12 cellular contexts compared by ENCODE assay signal in genomic region chr6:158561938-158562337, GRCh38. TPM values are rescaled to one million over a fixed set of nuclear protein-coding genes. Genes with fewer than 3 reads are reported as not detected.
DNase-seq lines count a peak whose midpoint lies in the region; ATAC-seq, FAIRE-seq and TF ChIP-seq lines count a peak whose summit lies in the region.
"Had no signal": no experiment of that assay in that cellular context is flagged by ENCODE, and none has a peak within 500 bp of the region (broad histone marks: within the 10 kb centered on the region; RNA-seq: fewer than 3 reads in every experiment).

No MANE protein-coding gene starts in this region.

- no peak overlapping the region for H3K9ac ChIP-seq in SU-DHL-6 (ENCODE audit: low read length)

- no peaks in the 10 kb centered on the region for H3K9me3 ChIP-seq in SU-DHL-6 (ENCODE audit: insufficient read depth, low read length)
- H3K9me3 ChIP-seq in spleen = no peaks in the 10 kb centered on the region
- H3K9me3 ChIP-seq in small intestine (ENCODE audit: control insufficient read depth, low read depth) = no peaks in the 10 kb centered on the region

- no peak for ATAC-seq in activated CD8-positive, alpha-beta T cell treated with anti-CD3 and anti-CD28 coated beads for 36 hours
- no peak for ATAC-seq in activated CD8-positive, alpha-beta T cell treated with anti-CD3 and anti-CD28 coated beads, Interleukin-2, amount 10 ng/mL, durations not matched to agents 7 days and 5 days

- H3K36me3 Mint-ChIP-seq in activated CD8-positive, alpha-beta T cell treated with anti-CD3 and anti-CD28 coated beads for 36 hours (ENCODE audit: low read depth) = peaks cover 16% of the 10 kb centered on the region
- H3K36me3 Mint-ChIP-seq in activated CD8-positive, alpha-beta T cell treated with anti-CD3 and anti-CD28 coated beads, Interleukin-2, amount 10 ng/mL, durations not matched to agents 7 days and 5 days (ENCODE audit: low read depth) = peaks cover 29% of the 10 kb centered on the region

- peaks cover 55% of the 10 kb centered on the region for H3K4me1 Mint-ChIP-seq in activated CD8-positive, alpha-beta T cell treated with anti-CD3 and anti-CD28 coated beads for 36 hours (ENCODE audit: low read depth)
- H3K4me1 Mint-ChIP-seq in activated CD8-positive, alpha-beta T cell treated with anti-CD3 and anti-CD28 coated beads, Interleukin-2, amount 10 ng/mL, durations not matched to agents 7 days and 5 days (ENCODE audit: low read depth) = peaks cover 65% of the 10 kb centered on the region

- H3K36me3 ChIP-seq in SU-DHL-6 (ENCODE audit: low read length) = no peaks in the 10 kb centered on the region
- H3K36me3 ChIP-seq in spleen = no peaks in the 10 kb centered on the region
- H3K36me3 ChIP-seq in small intestine (ENCODE audit: control insufficient read depth in 2 of 2, insufficient read depth in 2 of 2, low read length in 2 of 2) = no peaks in the 10 kb centered on the region
- H3K36me3 ChIP-seq: cardiac muscle cell had no signal

- peak overlapping the region; percentile 81 for H3K4me3 Mint-ChIP-seq in activated CD8-positive, alpha-beta T cell treated with anti-CD3 and anti-CD28 coated beads for 36 hours
- H3K4me3 Mint-ChIP-seq in activated CD8-positive, alpha-beta T cell treated with anti-CD3 and anti-CD28 coated beads, Interleukin-2, amount 10 ng/mL, durations not matched to agents 7 days and 5 days = no peak overlapping the region

- no peaks in the 10 kb centered on the region for H3K9me2 ChIP-seq in SU-DHL-6 (replicated peaks; ENCODE audit: insufficient read depth, low read length)

- no peak for FAIRE-seq in GM12892 (lab: Jason Lieb, UNC)
- FAIRE-seq in small intestine (lab: Jason Lieb, UNC) = no peak

- no peaks in the 10 kb centered on the region for H3K27me3 Mint-ChIP-seq in activated CD8-positive, alpha-beta T cell treated with anti-CD3 and anti-CD28 coated beads for 36 hours
- peaks cover 2% of the 10 kb centered on the region for H3K27me3 Mint-ChIP-seq in activated CD8-positive, alpha-beta T cell treated with anti-CD3 and anti-CD28 coated beads, Interleukin-2, amount 10 ng/mL, durations not matched to agents 7 days and 5 days (ENCODE audit: low read depth)

- peak overlapping the region; percentile 75 for H3K4me2 ChIP-seq in SU-DHL-6 (ENCODE audit: low read depth, low read length, poor library complexity, severe bottlenecking)

- intact Hi-C loops in activated CD8-positive, alpha-beta T cell treated with anti-CD3 and anti-CD28 coated beads for 36 hours (cut with micrococcal nuclease) = no loop called here
- intact Hi-C loops in spleen (cut with DNase I; ENCODE audit: low total_unique reads) = no loop called here

- H3K4me1 ChIP-seq in spleen = peaks cover 10 to 70% (median 58%) of the 10 kb centered on the region in 6 donors
- peaks cover 2 to 14% of the 10 kb centered on the region in 2 donors for H3K4me1 ChIP-seq in small intestine (ENCODE audit: control insufficient read depth in 2 of 2, insufficient read depth in 1 of 2, low read depth in 1 of 2, low read length in 1 of 2)

- H3F3A ChIP-seq in SU-DHL-6 (ENCODE audit: insufficient read depth) = peaks cover 11% of the 10 kb centered on the region

- H3K79me2 ChIP-seq in SU-DHL-6 (ENCODE audit: insufficient read depth, low read length) = peaks cover 55% of the 10 kb centered on the region

- WGBS in spleen, 5 donors = 72 to 88% (median 87%) methylated on average over 8 of the region's 8 CpGs
- WGBS in small intestine, 3 donors = 84 to 85% (median 84%) methylated on average over 8 of the region's 8 CpGs

- no peaks in the 10 kb centered on the region for H3K27me3 ChIP-seq in SU-DHL-6 (ENCODE audit: low read length)
- H3K27me3 ChIP-seq in spleen (replicated peaks in 1 of 7) = no peaks in the 10 kb centered on the region
- no peaks in the 10 kb centered on the region for H3K27me3 ChIP-seq in small intestine (ENCODE audit: control insufficient read depth in 2 of 2, insufficient read depth in 2 of 2, low read length in 2 of 2)
- H3K27me3 ChIP-seq: cardiac muscle cell had no signal

- peak overlapping the region; percentile 79 for H3K27ac Mint-ChIP-seq in activated CD8-positive, alpha-beta T cell treated with anti-CD3 and anti-CD28 coated beads for 36 hours
- no peak overlapping the region for H3K27ac Mint-ChIP-seq in activated CD8-positive, alpha-beta T cell treated with anti-CD3 and anti-CD28 coated beads, Interleukin-2, amount 10 ng/mL, durations not matched to agents 7 days and 5 days

- no peak for DNase-seq in activated CD8-positive, alpha-beta T cell treated with anti-CD3 and anti-CD28 coated beads for 36 hours
- DNase-seq in activated CD8-positive, alpha-beta T cell treated with anti-CD3 and anti-CD28 coated beads, Interleukin-2, amount 10 ng/mL, durations not matched to agents 7 days and 5 days = no peak
- DNase-seq in fibroblast of pulmonary artery (ENCODE audit: low read depth) = no peak
- DNase-seq in spleen = peak; percentile 40
- DNase-seq in NCI-H1930 (lab: John Stamatoyannopoulos, UW) = no peak
- DNase-seq in GM12892 (ENCODE audit: insufficient read length) = no peak
- no peak for DNase-seq in small intestine
- DNase-seq: activated CD4-positive, alpha-beta T cell treated with anti-CD3 and anti-CD28 coated beads, Interleukin-2, amount 50 U/mL, for 4 hours; NCI-H2107; Right ventricle myocardium superior had no signal

- H2AFZ ChIP-seq in SU-DHL-6 (ENCODE audit: low read depth, low read length, severe bottlenecking) = no peak overlapping the region

- H3K27ac ChIP-seq in SU-DHL-6 (ENCODE audit: low read depth, low read length) (no peak overlapping the region), spleen (peak overlapping the region in 3 of 8 donors; percentile 96 to 97 (median 97)), small intestine (ENCODE audit: low read depth in 1 of 2, low read length in 1 of 2) (no peak overlapping the region)
- H3K27ac ChIP-seq: cardiac muscle cell had no signal

- no peak for TF ChIP-seq CTCF in activated CD8-positive, alpha-beta T cell treated with anti-CD3 and anti-CD28 coated beads for 36 hours (IDR thresholded peaks at IDR 0.05)
- TF ChIP-seq CTCF in SU-DHL-6 (IDR thresholded peaks at IDR 0.05; ENCODE audit: insufficient read depth, low read length, poor library complexity, severe bottlenecking) (no peak), fibroblast of pulmonary artery (IDR thresholded peaks at IDR 0.05; ENCODE audit: low read length, missing control alignments) (no peak), spleen (IDR thresholded peaks at IDR 0.05 in 8 of 11, conservative IDR thresholded peaks at IDR 0.05 in 3 of 11) (no peak)

- H3K4me3 ChIP-seq in SU-DHL-6 (ENCODE audit: insufficient read depth, low read length, poor library complexity, severe bottlenecking) (no peak overlapping the region), fibroblast of pulmonary artery (replicated peaks; ENCODE audit: low read depth, low read length) (peak overlapping the region; percentile 77), spleen (peak overlapping the region in 1 of 8 donors; percentile 95), small intestine (ENCODE audit: low read depth in 1 of 2, low read length in 2 of 2) (no peak overlapping the region)

- POLR2A ChIA-PET in activated CD8-positive, alpha-beta T cell treated with anti-CD3 and anti-CD28 coated beads for 36 hours (lab: Charles Lee) = no interaction called here
- POLR2A ChIA-PET in activated CD8-positive, alpha-beta T cell treated with anti-CD3 and anti-CD28 coated beads, Interleukin-2, amount 10 ng/mL, durations not matched to agents 7 days and 5 days (lab: Charles Lee) = no interaction called here

- H3K9me3 Mint-ChIP-seq in activated CD8-positive, alpha-beta T cell treated with anti-CD3 and anti-CD28 coated beads for 36 hours = no peaks in the 10 kb centered on the region
- H3K9me3 Mint-ChIP-seq in activated CD8-positive, alpha-beta T cell treated with anti-CD3 and anti-CD28 coated beads, Interleukin-2, amount 10 ng/mL, durations not matched to agents 7 days and 5 days (ENCODE audit: insufficient read depth) = no peaks in the 10 kb centered on the region

- TF ChIP-seq POLR2A in spleen (IDR thresholded peaks at IDR 0.05) (no peak), GM12892 (IDR thresholded peaks at IDR 0.05; ENCODE audit: low read depth, low read length) (no peak)

- peaks cover 5% of the 10 kb centered on the region; the same call in 1 of the 2 replicates for H4K20me1 ChIP-seq in SU-DHL-6 (ENCODE audit: low read depth, low read length)

- CTCF ChIA-PET in activated CD8-positive, alpha-beta T cell treated with anti-CD3 and anti-CD28 coated beads for 36 hours (lab: Charles Lee) = no interaction called here
- CTCF ChIA-PET in activated CD8-positive, alpha-beta T cell treated with anti-CD3 and anti-CD28 coated beads, Interleukin-2, amount 10 ng/mL, durations not matched to agents 7 days and 5 days (lab: Charles Lee) = no interaction called here

RNA-seq across cellular contexts. Expression of gene TMEM181, which starts 2.0 kb away (rescaled TPM):
- 10 to 100 TPM; 10.0 to 10.1 TPM for total RNA-seq in activated CD8-positive, alpha-beta T cell treated with anti-CD3 and anti-CD28 coated beads for 36 hours
- 10 to 100 TPM; 15.0 to 15.2 TPM for total RNA-seq in activated CD8-positive, alpha-beta T cell treated with anti-CD3 and anti-CD28 coated beads, Interleukin-2, amount 10 ng/mL, durations not matched to agents 7 days and 5 days
- total RNA-seq in spleen = 10 to 100 TPM; 19.9 to 39.4 (median 25.7) TPM
- polyA plus RNA-seq in spleen = 10 to 100 TPM in 1 of 3 donors, 1 to 10 TPM in 2; 7.0 to 10.9 (median 8.3) TPM
- 6.9 TPM for polyA plus RNA-seq in GM12892 (2012; ENCODE audit: missing spikeins)
- polyA plus RNA-seq in small intestine = 10 to 100 TPM; 14.9 to 20.1 (median 18.1) TPM
